ENCODE assay signal across 1 cellular context in genomic region chr7:977326-978048, GRCh38.
TF ChIP-seq lines count a peak whose summit lies in the region.

No MANE protein-coding gene starts in this region.

TF ChIP-seq in GM12878, 131 proteins besides CTCF, POLR2A, EP300 and RAD21 (continues in another document):
- TF ChIP-seq SMARCA5 (IDR thresholded peaks at IDR 0.05) (peak; percentile 68; the same call in 1 of the 2 replicates), SPI1 (IDR thresholded peaks at IDR 0.05; ENCODE audit: borderline replicate concordance, insufficient read depth, low read depth, low read length) (no peak), TBL1XR1 (IDR thresholded peaks at IDR 0.05; ENCODE audit: low read depth, low read length) (no peak), NBN (IDR thresholded peaks at IDR 0.05) (peak; percentile 83; the same call in 1 of the 2 replicates), BCLAF1 (IDR thresholded peaks at IDR 0.05) (no peak), RAD51 (IDR thresholded peaks at IDR 0.05) (no peak), KDM1A (IDR thresholded peaks at IDR 0.05; ENCODE audit: borderline replicate concordance) (no peak), CBFB (IDR thresholded peaks at IDR 0.05; ENCODE audit: low read depth) (no peak), HDGF (IDR thresholded peaks at IDR 0.05) (no peak), RELA (IDR thresholded peaks at IDR 0.05; ENCODE audit: borderline replicate concordance, partially characterized antibody) (no peak), CHD4 (IDR thresholded peaks at IDR 0.05) (no peak), SMAD5 (IDR thresholded peaks at IDR 0.05; ENCODE audit: low read depth) (no peak), ATF2 (IDR thresholded peaks at IDR 0.05; ENCODE audit: low read length) (no peak), MTA2 (IDR thresholded peaks at IDR 0.05; ENCODE audit: low read depth) (no peak), HSF1 (IDR thresholded peaks at IDR 0.05; ENCODE audit: low read depth, low read length) (no peak), IRF5 (IDR thresholded peaks at IDR 0.05; ENCODE audit: borderline replicate concordance) (no peak), MTA3 (IDR thresholded peaks at IDR 0.05; ENCODE audit: borderline replicate concordance, low read length) (no peak), ZNF592 (IDR thresholded peaks at IDR 0.05) (peak; percentile 80; the same call in 1 of the 2 replicates), MEF2B (IDR thresholded peaks at IDR 0.05; ENCODE audit: partially characterized antibody, poor library complexity, severe bottlenecking) (no peak), CREB1 (IDR thresholded peaks at IDR 0.05; ENCODE audit: low read depth) (no peak), CUX1 (IDR thresholded peaks at IDR 0.05; ENCODE audit: insufficient replicate concordance, low read depth, low read length) (no peak), IKZF1 (conservative IDR thresholded peaks at IDR 0.05) (peak; percentile 68), CBX3 (IDR thresholded peaks at IDR 0.05; ENCODE audit: borderline replicate concordance, low read depth) (no peak), ZNF217 (IDR thresholded peaks at IDR 0.05) (no peak), ZBTB4 (CRISPR knock-in tag; IDR thresholded peaks at IDR 0.05) (no peak), MLLT1 (IDR thresholded peaks at IDR 0.05) (peak; percentile 85), SMC3 (IDR thresholded peaks at IDR 0.05; ENCODE audit: borderline replicate concordance, low read length) (no peak), ATF7 (IDR thresholded peaks at IDR 0.05; ENCODE audit: low read depth) (peak; percentile 80), ZNF622 (IDR thresholded peaks at IDR 0.05) (no peak), NFIC (IDR thresholded peaks at IDR 0.05; ENCODE audit: low read depth, low read length) (no peak), MXI1 (IDR thresholded peaks at IDR 0.05; ENCODE audit: low read depth, low read length) (0 out of 2 replicates have a peak, but pooled peaks have one; percentile 47), STAT1 (conservative IDR thresholded peaks at IDR 0.05) (no peak), SREBF2 (IDR thresholded peaks at IDR 0.05; ENCODE audit: low read length) (no peak), CEBPB (IDR thresholded peaks at IDR 0.05; ENCODE audit: borderline replicate concordance in 1 of 2, low read depth in 2 of 2, low read length in 2 of 2) (no peak), CHD1 (IDR thresholded peaks at IDR 0.05; ENCODE audit: low read depth, low read length) (no peak)
